In genomic region chr19:38405276-38405675, GRCh38 we compare ENCODE assay signal across 25 cellular contexts. TPM values are rescaled to one million over a fixed set of nuclear protein-coding genes. Genes with fewer than 3 reads are reported as not detected.
A peak's percentile ranks its signal among the peaks of the same experiment; 100 is the strongest.
DNase-seq lines count a peak whose midpoint lies in the region; ATAC-seq and TF ChIP-seq lines count a peak whose summit lies in the region.
"Had no signal": no experiment of that assay in that cellular context is flagged by ENCODE, and none has a peak within 500 bp of the region (broad histone marks: within the 10 kb centered on the region; RNA-seq: fewer than 3 reads in every experiment).

No MANE protein-coding gene starts in this region.

- no peak for DNase-seq in activated naive CD4-positive, alpha-beta T cell (lab: John Stamatoyannopoulos, UW)
- DNase-seq in activated B cell treated with CpG ODN at 0.5 μM for 24 hours = no peak
- DNase-seq in mesothelial cell of epicardium (ENCODE audit: low spot score in 2 of 2, unreplicated experiment in 2 of 2) = no peak
- DNase-seq in progenitor cell of endocrine pancreas (ENCODE audit: low spot score, unreplicated experiment) = no peak
- DNase-seq in NCI-H526 (lab: John Stamatoyannopoulos, UW) = no peak
- DNase-seq in hepatic stellate cell (ENCODE audit: low spot score) = no peak
- DNase-seq: ACHN; activated CD8-positive, alpha-beta memory T cell treated with anti-CD3 and anti-CD28 coated beads, Interleukin-2, amount 50 U/mL, for 48 hours; activated gamma-delta T cell; caudate nucleus; esophagus squamous epithelium; gastrocnemius medialis; H7; mucosa of descending colon; NCI-H1048; NCI-H2029; NCI-H2227 treated with DMSO at 0.1 percent for 48 hours; NCI-H748 treated with DMSO at 0.1 percent for 48 hours; retina; stimulated activated CD4-positive, alpha-beta T cell treated with anti-CD3 and anti-CD28 coated beads, Interleukin-4, amount 100 ng/mL, for 1 hour; stimulated activated naive CD8-positive, alpha-beta T cell treated with anti-CD3 and anti-CD28 coated beads, Interleukin-15, Interleukin-2, amounts not matched to agents 100 U/mL and 50 U/mL, for 24 hours had no signal

- H3K36me3 Mint-ChIP-seq in activated naive CD4-positive, alpha-beta T cell treated with anti-CD3 and anti-CD28 coated beads, Interleukin-2, amount 50 U/mL, for 24 hours = no peaks in the 10 kb centered on the region
- H3K36me3 Mint-ChIP-seq in activated B cell treated with CpG ODN at 0.5 μM for 24 hours (ENCODE audit: low read depth) = peaks cover 27% of the 10 kb centered on the region
- peaks cover 8% of the 10 kb centered on the region for H3K36me3 Mint-ChIP-seq in mesothelial cell of epicardium
- peaks cover 3% of the 10 kb centered on the region for H3K36me3 Mint-ChIP-seq in progenitor cell of endocrine pancreas (ENCODE audit: insufficient read depth)

- no peaks in the 10 kb centered on the region for H3K27me3 Mint-ChIP-seq in activated naive CD4-positive, alpha-beta T cell treated with anti-CD3 and anti-CD28 coated beads, Interleukin-2, amount 50 U/mL, for 24 hours
- no peaks in the 10 kb centered on the region for H3K27me3 Mint-ChIP-seq in activated B cell treated with CpG ODN at 0.5 μM for 24 hours
- H3K27me3 Mint-ChIP-seq in mesothelial cell of epicardium (ENCODE audit: low read depth) = peaks cover 6% of the 10 kb centered on the region
- peaks cover 14% of the 10 kb centered on the region for H3K27me3 Mint-ChIP-seq in progenitor cell of endocrine pancreas

- no peaks in the 10 kb centered on the region for H3K9me3 Mint-ChIP-seq in activated naive CD4-positive, alpha-beta T cell treated with anti-CD3 and anti-CD28 coated beads, Interleukin-2, amount 50 U/mL, for 24 hours
- H3K9me3 Mint-ChIP-seq in activated B cell treated with CpG ODN at 0.5 μM for 24 hours (no peaks in the 10 kb centered on the region), mesothelial cell of epicardium (no peaks in the 10 kb centered on the region), progenitor cell of endocrine pancreas (ENCODE audit: low read depth) (no peaks in the 10 kb centered on the region)

- peaks cover 19% of the 10 kb centered on the region for H3K4me1 Mint-ChIP-seq in activated naive CD4-positive, alpha-beta T cell treated with anti-CD3 and anti-CD28 coated beads, Interleukin-2, amount 50 U/mL, for 24 hours
- H3K4me1 Mint-ChIP-seq in activated B cell treated with CpG ODN at 0.5 μM for 24 hours = peaks cover 22% of the 10 kb centered on the region
- H3K4me1 Mint-ChIP-seq in mesothelial cell of epicardium = peaks cover 5% of the 10 kb centered on the region
- no peaks in the 10 kb centered on the region for H3K4me1 Mint-ChIP-seq in progenitor cell of endocrine pancreas (ENCODE audit: low read depth)

- intact Hi-C loops in activated B cell treated with CpG ODN at 0.5 μM for 24 hours (cut with micrococcal nuclease) = no loop called here

- H3K4me3 Mint-ChIP-seq in activated naive CD4-positive, alpha-beta T cell treated with anti-CD3 and anti-CD28 coated beads, Interleukin-2, amount 50 U/mL, for 24 hours = peak overlapping the region; percentile 55
- H3K4me3 Mint-ChIP-seq in activated B cell treated with CpG ODN at 0.5 μM for 24 hours (peak overlapping the region; percentile 41), mesothelial cell of epicardium (peak overlapping the region; percentile 36), progenitor cell of endocrine pancreas (ENCODE audit: low read depth) (peak overlapping the region; percentile 33)

- CTCF ChIA-PET in activated B cell treated with CpG ODN at 0.5 μM for 24 hours (lab: Charles Lee) = interaction anchor here (3.3 to 4.5 kb wide), 2 partner anchors 20 to 230 kb away, joined by 29 to 80 read pairs; partner anchors contain the start of gene RASGRP4

- TF ChIP-seq CTCF in activated B cell treated with CpG ODN at 0.5 μM for 24 hours (IDR thresholded peaks at IDR 0.05) (no peak), mesothelial cell of epicardium (IDR thresholded peaks at IDR 0.05; ENCODE audit: unreplicated experiment) (no peak), progenitor cell of endocrine pancreas (IDR thresholded peaks at IDR 0.05; ENCODE audit: unreplicated experiment) (no peak)

- no peak for ATAC-seq in activated B cell treated with CpG ODN at 0.5 μM for 24 hours (ENCODE audit: low read depth)
- no peak for ATAC-seq in HG03039 (IDR thresholded peaks at IDR 0.05; ENCODE audit: unreplicated experiment)
- ATAC-seq: gastrocnemius medialis; mucosa of descending colon; stimulated activated naive CD8-positive, alpha-beta T cell treated with anti-CD3 and anti-CD28 coated beads, Interleukin-15, Interleukin-2, amounts not matched to agents 100 U/mL and 50 U/mL, for 24 hours had no signal

- POLR2A ChIA-PET in activated B cell treated with CpG ODN at 0.5 μM for 24 hours (lab: Charles Lee) = interaction anchor here (0.6 to 3.2 kb wide), 4 partner anchors 22 to 1029 kb away, joined by 3 to 31 read pairs (median 3); partner anchors contain the start of gene RASGRP4

- peak overlapping the region; percentile 17 for H3K27ac Mint-ChIP-seq in activated naive CD4-positive, alpha-beta T cell treated with anti-CD3 and anti-CD28 coated beads, Interleukin-2, amount 50 U/mL, for 24 hours
- H3K27ac Mint-ChIP-seq in activated B cell treated with CpG ODN at 0.5 μM for 24 hours = no peak overlapping the region
- no peak overlapping the region for H3K27ac Mint-ChIP-seq in mesothelial cell of epicardium
- H3K27ac Mint-ChIP-seq in progenitor cell of endocrine pancreas = no peak overlapping the region

RNA-seq across cellular contexts. Expression of gene FAM98C, which starts 2.4 kb away (rescaled TPM):
- 38.3 and 40.0 TPM in 2 replicates for total RNA-seq in activated B cell treated with CpG ODN at 0.5 μM for 24 hours
- 17.9 to 20.6 TPM (median 18.8 TPM) in 3 replicates for total RNA-seq in mesothelial cell of epicardium
- total RNA-seq in progenitor cell of endocrine pancreas = 14.7 and 19.6 TPM in 2 replicates

RNA-seq across cellular contexts. Expression of gene SPRED3, which starts 16.8 kb away (rescaled TPM):
- total RNA-seq in activated B cell treated with CpG ODN at 0.5 μM for 24 hours (0.44 and 2.4 TPM in 2 replicates), mesothelial cell of epicardium (6.7 to 7.1 TPM (median 7.0 TPM) in 3 replicates), progenitor cell of endocrine pancreas (13.0 and 13.6 TPM in 2 replicates)

RNA-seq across cellular contexts. Expression of gene GGN, which starts 17.4 kb away (rescaled TPM):
- total RNA-seq in activated B cell treated with CpG ODN at 0.5 μM for 24 hours (0.22 and 1.2 TPM in 2 replicates), mesothelial cell of epicardium (1.3 to 2.4 TPM (median 2.0 TPM) in 3 replicates), progenitor cell of endocrine pancreas (2.8 and 3.3 TPM in 2 replicates)
- total RNA-seq: omental fat pad had no signal

RNA-seq across cellular contexts. Expression of gene RASGRP4, which starts 20.7 kb away (rescaled TPM):
- total RNA-seq in activated B cell treated with CpG ODN at 0.5 μM for 24 hours (3.2 and 3.6 TPM in 2 replicates), mesothelial cell of epicardium (1.1 to 1.7 TPM (median 1.2 TPM) in 3 replicates), progenitor cell of endocrine pancreas (not detected in 2 replicates)
- total RNA-seq: RPMI7951 had no signal

RNA-seq across cellular contexts. Expression of gene RYR1, which starts 28.2 kb away (rescaled TPM):
- total RNA-seq in activated B cell treated with CpG ODN at 0.5 μM for 24 hours (4.1 and 5.1 TPM in 2 replicates), mesothelial cell of epicardium (0.20 to 0.49 TPM (median 0.27 TPM) in 3 replicates), progenitor cell of endocrine pancreas (0.65 and 1.4 TPM in 2 replicates)
- total RNA-seq: RPMI7951 had no signal
